17 cellular contexts compared by ENCODE assay signal in genomic region chr5:112668016-112668415, GRCh38.
"Had no signal": no experiment of that assay in that cellular context is flagged by ENCODE, and none has a peak within 500 bp of the region (broad histone marks: within the 10 kb centered on the region; RNA-seq: fewer than 3 reads in every experiment).

No MANE protein-coding gene starts in this region.

- H3K27ac ChIP-seq: coronary artery, esophagus muscularis mucosa, thyroid gland, uterus had no signal

- H3K36me3 ChIP-seq: esophagus muscularis mucosa, thyroid gland, uterus had no signal

- H3K4me1 ChIP-seq: esophagus muscularis mucosa, thyroid gland, uterus had no signal

- FAIRE-seq: frontal cortex had no signal

- ATAC-seq: activated T-helper 17 cell treated with anti-CD3 and anti-CD28 coated beads, Interleukin-2, amount 50 U/mL, for 72 hours; stimulated activated memory B cell treated with anti-CD40 and anti-IgM and Interleukin-4, amounts not matched to agents 10 μg/mL and 1 μg/mL and 100 μg/mL, for 72 hours had no signal

- DNase-seq: activated CD4-positive, alpha-beta T cell treated with anti-CD3 and anti-CD28 coated beads, Interleukin-2, amount 50 U/mL, for 4 hours; activated CD4-positive, CD25-positive, alpha-beta regulatory T cell treated with anti-CD3 and anti-CD28 coated beads, Interleukin-2, amount 50 U/mL, for 72 hours; activated naive CD4-positive, alpha-beta T cell treated with anti-CD3 and anti-CD28 coated beads for 36 hours; activated T-cell treated with anti-CD3 and anti-CD28 coated beads for 4 hours; head of caudate nucleus; kidney glomerular epithelial cell; nephron progenitor cell; occipital lobe; stimulated activated CD4-positive, alpha-beta T cell treated with anti-CD3 and anti-CD28 coated beads, Interleukin-2, amount 100 ng/mL, for 48 hours; T1000; thyroid gland; uterus had no signal

- H3K27me3 ChIP-seq: esophagus muscularis mucosa, thyroid gland, uterus had no signal

- H3K4me3 ChIP-seq: coronary artery, esophagus muscularis mucosa, thyroid gland, uterus had no signal

- H3K9me3 ChIP-seq: esophagus muscularis mucosa, thyroid gland, uterus had no signal
